In the genomic region with DNA sequence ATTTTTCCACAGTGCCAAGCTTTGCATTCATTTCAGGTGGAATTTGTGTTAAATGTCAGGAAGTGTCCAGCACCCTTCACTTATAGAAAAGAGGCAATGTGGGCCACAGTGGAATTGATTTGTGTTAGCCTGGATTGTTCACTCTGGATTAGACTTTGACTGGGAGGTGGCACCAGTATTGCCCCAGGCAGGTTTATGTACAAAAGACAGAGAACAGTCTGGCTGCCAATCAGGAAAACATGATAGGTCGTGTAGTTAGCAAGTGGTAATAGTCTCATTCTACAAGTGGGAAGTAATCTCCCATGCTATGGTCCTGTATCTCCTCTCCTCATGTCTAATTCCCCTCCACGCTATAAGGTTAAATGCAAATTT, we compare ENCODE assay signal across 10 cellular contexts.
"Had no signal": no experiment of that assay in that cellular context is flagged by ENCODE, and none has a peak within 500 bp of the region (broad histone marks: within the 10 kb centered on the region; RNA-seq: fewer than 3 reads in every experiment).

No MANE protein-coding gene starts in this region.

- H3K9me3 ChIP-seq: vagina had no signal

- H3K27ac ChIP-seq: epithelial cell of prostate, neural progenitor cell, parathyroid adenoma, vagina had no signal

- H3K9ac ChIP-seq: neural progenitor cell, parathyroid adenoma had no signal

- ATAC-seq: activated T-helper 17 cell treated with anti-CD3 and anti-CD28 coated beads, Interleukin-2, amount 50 U/mL, for 72 hours; left cardiac atrium had no signal

- H3K4me1 ChIP-seq: neural progenitor cell, parathyroid adenoma, vagina had no signal

- H3K79me2 ChIP-seq: parathyroid adenoma had no signal

- H3K36me3 ChIP-seq: neural progenitor cell, vagina had no signal

- H3K4me2 ChIP-seq: neural progenitor cell had no signal

- DNase-seq: activated CD4-positive, alpha-beta T cell treated with anti-CD3 and anti-CD28 coated beads, Interleukin-2, amount 50 U/mL, for 1 hour; activated naive CD4-positive, alpha-beta T cell treated with anti-CD3 and anti-CD28 coated beads for 36 hours; activated T-cell treated with anti-CD3 and anti-CD28 coated beads for 4 hours; effector CD4-positive, alpha-beta T cell; left cardiac atrium had no signal

- H3K4me3 ChIP-seq: neural progenitor cell, vagina had no signal

- H3K27me3 ChIP-seq: neural progenitor cell, vagina had no signal

- H2AFZ ChIP-seq: neural progenitor cell, parathyroid adenoma had no signal
